Comparison of ENCODE assay signal across 9 cellular contexts in the genomic region with DNA sequence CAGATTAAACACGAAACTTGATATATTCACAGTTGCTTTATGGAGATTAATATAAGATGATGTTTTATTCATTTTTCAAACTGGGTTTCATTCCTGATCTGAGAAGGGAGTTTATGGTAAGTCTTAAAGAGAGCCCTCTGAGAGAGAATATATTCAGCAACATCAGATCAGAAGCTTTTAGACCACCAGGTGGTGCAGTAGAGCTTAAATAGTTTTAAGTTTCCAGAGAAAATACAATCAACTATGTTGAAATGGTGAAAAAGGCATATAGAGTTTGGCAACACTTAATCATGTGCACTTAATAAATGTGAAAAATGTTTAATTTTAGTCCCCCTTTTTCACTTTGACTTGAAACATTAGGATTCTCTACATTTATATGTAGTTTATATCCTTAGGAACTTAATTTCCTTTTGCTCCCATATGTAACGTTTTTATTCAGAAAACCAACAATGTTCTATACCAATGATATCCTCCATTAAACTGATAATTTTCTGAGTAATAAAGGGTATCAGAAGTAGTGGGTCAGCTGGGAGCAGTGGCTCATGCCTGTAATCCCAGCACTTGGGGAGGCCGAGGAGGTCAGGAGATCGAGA.
DNase-seq lines count a peak whose midpoint lies in the region; ATAC-seq lines count a peak whose summit lies in the region.
"Had no signal": no experiment of that assay in that cellular context is flagged by ENCODE, and none has a peak within 500 bp of the region (broad histone marks: within the 10 kb centered on the region; RNA-seq: fewer than 3 reads in every experiment).

No MANE protein-coding gene starts in this region.

- no peaks in the 10 kb centered on the region for H3K27me3 Mint-ChIP-seq in activated T-helper 17 cell treated with anti-CD3 and anti-CD28 coated beads, Interleukin-2, amount 50 U/mL, for 72 hours
- H3K27me3 Mint-ChIP-seq: activated naive CD8-positive, alpha-beta T cell had no signal

- intact Hi-C loops in left ventricle myocardium superior (cut with micrococcal nuclease) = loop anchor here (5.0 to 10.0 kb wide), 3 partner anchors 70 to 253 kb away; a partner anchor contains a TSS

- H3K27ac Mint-ChIP-seq in activated T-helper 17 cell treated with anti-CD3 and anti-CD28 coated beads, Interleukin-2, amount 50 U/mL, for 72 hours = no peak overlapping the region
- H3K27ac Mint-ChIP-seq: activated naive CD8-positive, alpha-beta T cell had no signal

- H3K4me1 Mint-ChIP-seq in activated T-helper 17 cell treated with anti-CD3 and anti-CD28 coated beads, Interleukin-2, amount 50 U/mL, for 72 hours = peaks cover 20% of the 10 kb centered on the region

- peak; percentile 45 for DNase-seq in NCI-H510A treated with DMSO at 0.1 percent for 48 hours (lab: John Stamatoyannopoulos, UW)
- DNase-seq in NCI-H510A (lab: John Stamatoyannopoulos, UW) = no peak
- peak; percentile 60 for DNase-seq in NCI-H526 treated with DMSO at 0.1 percent for 48 hours (lab: John Stamatoyannopoulos, UW)
- no peak for DNase-seq in left ventricle myocardium superior
- DNase-seq in stimulated activated CD4-positive, alpha-beta T cell treated with anti-CD3 and anti-CD28 coated beads, Interleukin-4, amount 100 ng/mL, for 24 hours = peak; percentile 74

- peak; percentile 21 for ATAC-seq in HG03175 (IDR thresholded peaks at IDR 0.05; ENCODE audit: unreplicated experiment)
- ATAC-seq in activated T-helper 17 cell treated with anti-CD3 and anti-CD28 coated beads, Interleukin-2, amount 50 U/mL, for 72 hours (replicated peaks) = peak; percentile 34
- peak; percentile 46 for ATAC-seq in left ventricle myocardium superior
- no peak for ATAC-seq in GM18502 (IDR thresholded peaks at IDR 0.05; ENCODE audit: poor library complexity, unreplicated experiment)

- H3K9me3 Mint-ChIP-seq in activated T-helper 17 cell treated with anti-CD3 and anti-CD28 coated beads, Interleukin-2, amount 50 U/mL, for 72 hours = no peaks in the 10 kb centered on the region

- no peaks in the 10 kb centered on the region for H3K36me3 Mint-ChIP-seq in activated T-helper 17 cell treated with anti-CD3 and anti-CD28 coated beads, Interleukin-2, amount 50 U/mL, for 72 hours (ENCODE audit: low read depth)
- H3K36me3 Mint-ChIP-seq: activated naive CD8-positive, alpha-beta T cell had no signal

- H3K4me3 Mint-ChIP-seq in activated T-helper 17 cell treated with anti-CD3 and anti-CD28 coated beads, Interleukin-2, amount 50 U/mL, for 72 hours = no peak overlapping the region
- H3K4me3 Mint-ChIP-seq: activated naive CD8-positive, alpha-beta T cell had no signal

Comparison
In these comparisons a context has a peak if more than half of its experiments do, and no peak if none do; other contexts are left out.
1. DNase-seq: peak in NCI-H510A treated with DMSO at 0.1 percent for 48 hours (single experiment), NCI-H526 treated with DMSO at 0.1 percent for 48 hours (single experiment) and stimulated activated CD4-positive, alpha-beta T cell treated with anti-CD3 and anti-CD28 coated beads, Interleukin-4, amount 100 ng/mL, for 24 hours (single experiment); none in NCI-H510A (single experiment) and left ventricle myocardium superior (single experiment).